In genomic region chr1:26693557-26694184, GRCh38 we compare ENCODE assay signal across 8 cellular contexts. TPM values are rescaled to one million over a fixed set of nuclear protein-coding genes. Genes with fewer than 3 reads are reported as not detected.
DNase-seq lines count a peak whose midpoint lies in the region; ATAC-seq, FAIRE-seq and TF ChIP-seq lines count a peak whose summit lies in the region.

No MANE protein-coding gene starts in this region.

- H3K9ac ChIP-seq in K562 (ENCODE audit: insufficient read depth in 1 of 2, low read depth in 2 of 2, low read length in 2 of 2): peak overlapping the region; percentile 88 to 93

- peaks cover 54% of the 10 kb centered on the region for H3K79me2 ChIP-seq in K562 (ENCODE audit: control insufficient read depth, insufficient read depth, low read length)

- no peaks in the 10 kb centered on the region for H3K9me1 ChIP-seq in K562 (ENCODE audit: control insufficient read depth, insufficient read depth, low read length)

- intact Hi-C loops in K562 (cut with micrococcal nuclease): loop anchor here (2.0 to 10.0 kb wide), 3 partner anchors 29 to 189 kb away; partner anchors contain the start of gene SFN

- peak overlapping the region; percentile 89 for H3K4me3 Mint-ChIP-seq in mesothelial cell of epicardium

- peaks cover 37 to 45% of the 10 kb centered on the region in 2 experiments for H3K4me1 ChIP-seq in K562 (replicated peaks in 1 of 2; ENCODE audit: control insufficient read depth in 2 of 2, insufficient read depth in 2 of 2, low read length in 2 of 2)

- H3K4me2 ChIP-seq in K562 (ENCODE audit: insufficient read depth, low read length): peak overlapping the region; percentile 94

- TF ChIP-seq CTCF in 22Rv1 (IDR thresholded peaks at IDR 0.05) (no peak), HL-60 (IDR thresholded peaks at IDR 0.05; ENCODE audit: insufficient read depth, low read length) (no peak), K562 (IDR thresholded peaks at IDR 0.05 in 2 of 3, conservative IDR thresholded peaks at IDR 0.05 in 1 of 3; ENCODE audit: insufficient read depth in 2 of 3, low read depth in 1 of 3, low read length in 3 of 3) (no peak), mesothelial cell of epicardium (IDR thresholded peaks at IDR 0.05; ENCODE audit: unreplicated experiment) (no peak)

- H3K36me3 ChIP-seq in K562 (ENCODE audit: control insufficient read depth, insufficient read depth, low read length): peaks cover 5% of the 10 kb centered on the region; the same call in 1 of the 3 replicates

- H4K20me1 ChIP-seq in K562 (replicated peaks; ENCODE audit: control insufficient read depth, insufficient read depth, low read length): peaks cover 9% of the 10 kb centered on the region

- no peak for DNase-seq in HL-60 (ENCODE audit: low read depth in 1 of 2, low spot score in 1 of 2)
- peak in 1 of 4 experiments; percentile 20 for DNase-seq in K562 (ENCODE audit: extremely low read depth in 1 of 4, low spot score in 3 of 4)
- DNase-seq in mesothelial cell of epicardium (ENCODE audit: low spot score in 2 of 2, unreplicated experiment in 2 of 2): no peak
- DNase-seq in NCI-H510A (lab: John Stamatoyannopoulos, UW): no peak

- POLR2A ChIA-PET in K562 (lab: Yijun Ruan, JAX): interaction anchor here (0.6 to 15.7 kb wide), 28 partner anchors 11 to 746 kb away, joined by 3 to 159 read pairs (median 4); partner anchors contain the start of gene PIGV

- peak overlapping the region; percentile 51 for H2AFZ ChIP-seq in K562 (ENCODE audit: low read depth, low read length)

- FAIRE-seq in K562 (lab: Jason Lieb, UNC): no peak

- H3K27ac ChIP-seq in 22Rv1 (peak overlapping the region; percentile 100), HL-60 (replicated peaks) (peak overlapping the region; percentile 97), K562 (ENCODE audit: extremely low read depth, low read depth, low read length) (peak overlapping the region; percentile 92)

- H3K9me3 ChIP-seq in K562 (replicated peaks; ENCODE audit: control insufficient read depth, insufficient read depth, low read depth, low read length): no peaks in the 10 kb centered on the region

- WGBS in K562 (ENCODE audit: insufficient coverage, low coverage, missing lambda C conversion rate): 8% methylated on average over 5 of the region's 5 CpGs

- no peak for TF ChIP-seq RAD21 in K562 (CRISPR knock-in tag; conservative IDR thresholded peaks at IDR 0.05 in 1 of 2, IDR thresholded peaks at IDR 0.05 in 1 of 2)

- no peak for TF ChIP-seq POLR2A in K562 (conservative IDR thresholded peaks at IDR 0.05)

- no peaks in the 10 kb centered on the region for H3K36me3 Mint-ChIP-seq in mesothelial cell of epicardium

- peak overlapping the region; percentile 38 for H3K4me3 ChIP-seq in HL-60 (replicated peaks; ENCODE audit: insufficient read depth, low read length)
- peak overlapping the region; percentile 79 for H3K4me3 ChIP-seq in K562

- H3K4me1 Mint-ChIP-seq in mesothelial cell of epicardium: peaks cover 42% of the 10 kb centered on the region

- no peaks in the 10 kb centered on the region for H3K27me3 Mint-ChIP-seq in mesothelial cell of epicardium (ENCODE audit: low read depth)

- no peaks in the 10 kb centered on the region for H3K9me3 Mint-ChIP-seq in mesothelial cell of epicardium

- in situ Hi-C loops in K562 (cut with MboI): no loop called here

- CTCF ChIA-PET in K562 (lab: Yijun Ruan, JAX; ENCODE audit: low intra/inter-chr PET ratio): interaction anchor here (1.5 kb wide), 1 partner anchor 91 kb away, joined by 3 read pairs; no protein-coding TSS in a partner anchor

- peak overlapping the region; percentile 100 for H3K27ac Mint-ChIP-seq in mesothelial cell of epicardium

- H3K27me3 ChIP-seq in HL-60 (ENCODE audit: insufficient read depth, poor library complexity, severe bottlenecking) (no peaks in the 10 kb centered on the region), K562 (ENCODE audit: control insufficient read depth in 2 of 2, insufficient read depth in 2 of 2, low read length in 2 of 2) (no peaks in the 10 kb centered on the region)

- BruUV-seq in K562 (replicated peaks; lab: Mats Ljungman, UMichigan): no TSS peak

- no peak for ATAC-seq in K562
- no peak for ATAC-seq in GM19452 (IDR thresholded peaks at IDR 0.05; ENCODE audit: unreplicated experiment)
- ATAC-seq in HG03439 (IDR thresholded peaks at IDR 0.05; ENCODE audit: unreplicated experiment): no peak
- no peak for ATAC-seq in HG03039 (IDR thresholded peaks at IDR 0.05; ENCODE audit: unreplicated experiment)

- no peak for TF ChIP-seq EP300 in K562 (IDR thresholded peaks at IDR 0.05; ENCODE audit: low read length)

TF ChIP-seq in K562, 482 proteins besides CTCF, POLR2A, EP300 and RAD21 (continues in another document):
- TF ChIP-seq KDM5B (IDR thresholded peaks at IDR 0.05; ENCODE audit: insufficient replicate concordance, low read depth, low read length): peak; percentile 4
- TF ChIP-seq L3MBTL2 (IDR thresholded peaks at IDR 0.05): 0 out of 2 replicates have a peak, but pooled peaks have one; percentile 6
- TF ChIP-seq RBM22 (IDR thresholded peaks at IDR 0.05; ENCODE audit: low read depth, low read length, poor library complexity, severe bottlenecking): no peak
- TF ChIP-seq MAFF (IDR thresholded peaks at IDR 0.05; ENCODE audit: low read length): 0 out of 2 replicates have a peak, but pooled peaks have one; percentile 2
- TF ChIP-seq BDP1 (IDR thresholded peaks at IDR 0.05; ENCODE audit: insufficient read depth, insufficient read length): no peak
- TF ChIP-seq NRF1 (conservative IDR thresholded peaks at IDR 0.05 in 1 of 2, IDR thresholded peaks at IDR 0.05 in 1 of 2): no peak
- TF ChIP-seq MNT (conservative IDR thresholded peaks at IDR 0.05): peak; percentile 25 to 47; a peak in 1 of 4 replicates
- TF ChIP-seq GATAD2A (IDR thresholded peaks at IDR 0.05): no peak
- no peak for TF ChIP-seq CHD1 (IDR thresholded peaks at IDR 0.05; ENCODE audit: low read length)
- peak; percentile 23; the same call in 1 of the 2 replicates for TF ChIP-seq NFATC3 (IDR thresholded peaks at IDR 0.05)
- peak; percentile 8 for TF ChIP-seq SAP30 (IDR thresholded peaks at IDR 0.05; ENCODE audit: borderline replicate concordance, insufficient read depth, low read depth, low read length, poor library complexity, severe bottlenecking)
- TF ChIP-seq CBX1 (IDR thresholded peaks at IDR 0.05; ENCODE audit: low read depth): 0 out of 2 replicates have a peak, but pooled peaks have one; percentile 7
- no peak for TF ChIP-seq ZNF57 (CRISPR knock-in tag; IDR thresholded peaks at IDR 0.05)
- no peak for TF ChIP-seq SMARCA5 (IDR thresholded peaks at IDR 0.05)
- 0 out of 2 replicates have a peak, but pooled peaks have one; percentile 19 for TF ChIP-seq TRIM25 (IDR thresholded peaks at IDR 0.05; ENCODE audit: borderline replicate concordance)
- peak in 1 of 3 experiments; percentile 26 for TF ChIP-seq YY1 (IDR thresholded peaks at IDR 0.05; ENCODE audit: borderline replicate concordance in 1 of 3, control insufficient read depth in 1 of 3, extremely low read depth in 1 of 3, insufficient read depth in 3 of 3, insufficient read length in 1 of 3, insufficient replicate concordance in 2 of 3, low read depth in 1 of 3, low read length in 2 of 3)

RNA-seq across cellular contexts. Expression of gene ARID1A, which starts 2.1 kb away (rescaled TPM):
- 233 and 329 TPM in 2 replicates for total RNA-seq in K562 (2011; cell fraction: chromatin; rRNA removed; ENCODE audit: low replicate concordance)
- 114 and 132 TPM in 2 replicates for total RNA-seq in K562 (2011; cell fraction: nucleolus; rRNA removed)
- total RNA-seq in K562 (2011; cell fraction: nucleoplasm; rRNA removed): 181 and 229 TPM in 2 replicates
- total RNA-seq in K562 (2014; rRNA removed): 22.1 and 28.9 TPM in 2 replicates
- 23.9 and 24.6 TPM in 2 replicates for total RNA-seq in K562 (2014; rRNA removed; fragmentation: Illumina TruSeq; extraction: Trizol)
- 22.5 and 25.3 TPM in 2 replicates for total RNA-seq in K562 (2015; rRNA removed; fragmentation: Illumina TruSeq; extraction: Trizol)
- 74.6 and 88.3 TPM in 2 replicates for total RNA-seq in K562 (2021)
- polyA plus RNA-seq in K562 (2011; rRNA removed): 12.9 and 27.1 TPM in 2 replicates
- 20.1 and 23.5 TPM in 2 replicates for polyA plus RNA-seq in K562 (2011; cell fraction: cytosol; rRNA removed)
- polyA plus RNA-seq in K562 (2011; cell fraction: nucleus; rRNA removed): 59.8 and 83.5 TPM in 2 replicates
- polyA plus RNA-seq in K562 (2012): 54.3 and 62.2 TPM in 2 replicates
- polyA plus RNA-seq in K562 (2014; fragmentation: Illumina TruSeq; extraction: Trizol): 70.1 and 79.0 TPM in 2 replicates
- 10 to 100 TPM in 1 of 2 experiments, 1 to 10 TPM in 1; 8.3 to 20.2 TPM for polyA plus RNA-seq in K562 (2014; fragmentation: Nextera tagmentation; extraction: Ambion mirVana)
- polyA plus RNA-seq in K562 (2014; rRNA removed): 38.6 and 38.7 TPM in 2 replicates
- 35.4 and 49.8 TPM in 2 replicates for polyA minus RNA-seq in K562 (2011; rRNA and poly(A)+ RNA removed)
- polyA minus RNA-seq in K562 (2011; cell fraction: cytosol; rRNA and poly(A)+ RNA removed): 61.6 and 92.0 TPM in 2 replicates
- polyA minus RNA-seq in K562 (2011; cell fraction: nucleus; rRNA and poly(A)+ RNA removed): 27.9 and 38.8 TPM in 2 replicates
- 144 to 160 TPM (median 149 TPM) in 3 replicates for total RNA-seq in mesothelial cell of epicardium
